Comparison of ENCODE assay signal across 8 cellular contexts in the genomic region with DNA sequence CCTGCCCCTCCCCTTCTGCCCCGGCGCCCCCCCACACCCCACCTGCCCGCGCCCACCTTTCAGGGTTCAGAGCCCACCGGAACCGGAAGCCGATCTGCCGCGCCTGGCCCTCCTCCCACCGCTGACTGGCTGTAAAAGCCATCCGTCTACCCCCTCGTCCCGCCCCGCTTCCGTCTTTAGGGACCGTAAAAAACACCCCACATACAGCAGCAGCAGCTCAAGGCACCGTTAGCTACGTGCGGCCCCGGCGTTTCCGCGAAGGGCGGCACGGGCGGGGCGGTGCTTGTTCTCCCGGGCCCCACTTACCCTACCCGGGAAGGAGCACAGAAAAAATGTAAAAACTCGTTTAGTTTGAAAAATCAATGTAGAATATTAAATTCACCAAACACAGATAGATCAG. TPM values are rescaled to one million over a fixed set of nuclear protein-coding genes. Genes with fewer than 3 reads are reported as not detected.
DNase-seq lines count a peak whose midpoint lies in the region; ATAC-seq and TF ChIP-seq lines count a peak whose summit lies in the region.

A gene (minus strand): TSS at position 96 of the 400 bp plus-strand sequence. CDS start 320 bp downstream, outside the sequence.

- H4K20me1 ChIP-seq in HCT116 (ENCODE audit: insufficient read depth) = no peaks in the 10 kb centered on the region

- peaks cover 3 to 13% of the 10 kb centered on the region in 2 experiments; a peak in 3 of 4 replicates for H3K4me1 ChIP-seq in HCT116 (ENCODE audit: control insufficient read depth in 1 of 2, insufficient read depth in 2 of 2, low read length in 2 of 2)
- H3K4me1 ChIP-seq in foreskin keratinocyte = peaks cover 7% of the 10 kb centered on the region
- peaks cover 9% of the 10 kb centered on the region for H3K4me1 ChIP-seq in neuron (ENCODE audit: insufficient read depth, low read length)

- H3K4me3 ChIP-seq in HCT116 (replicated peaks in 1 of 2; ENCODE audit: low read depth in 1 of 2, low read length in 2 of 2) (peak within 1 kb of the TSS; percentile 35 to 46), neuron (ENCODE audit: low read length) (peak within 1 kb of the TSS; percentile 30)

- BruUV-seq in HCT116 (replicated peaks; lab: Mats Ljungman, UMichigan) = no TSS peak

- in situ Hi-C loops in SK-MEL-5 (cut with HindIII; ENCODE audit: low pct_unique_long_range_greater_than_20kb, low sequenced_read_pairs) = no loop called here

- peak; percentile 94 for DNase-seq in ELR (ENCODE audit: low read depth)
- DNase-seq in HCT116 (ENCODE audit: low read depth, low spot score) = peak; percentile 72
- DNase-seq in NAMALWA (ENCODE audit: low spot score) = peak; percentile 96
- DNase-seq in SK-MEL-5 (ENCODE audit: low read depth, low spot score) = peak; percentile 93
- DNase-seq in activated naive CD4-positive, alpha-beta T cell (lab: John Stamatoyannopoulos, UW) = peak; percentile 75 to 89 (median 82)
- peak; percentile 59 to 82 for DNase-seq in foreskin keratinocyte
- DNase-seq in stromal cell of bone marrow (ENCODE audit: low read depth) = peak; percentile 88

- H3K9ac ChIP-seq in HCT116 (ENCODE audit: low read length) = peak within 1 kb of the TSS; percentile 38

- POLR2A ChIA-PET in HCT116 (lab: Charles Lee) = interaction anchor here (1.0 to 1.1 kb wide), 2 partner anchors 10 to 18 kb away, joined by 3 to 5 read pairs; no protein-coding TSS in a partner anchor

- H3K36me3 ChIP-seq in HCT116 (ENCODE audit: control insufficient read depth in 1 of 2, insufficient read depth in 2 of 2, low read length in 2 of 2) = 0 out of 4 replicates have a peak, but pooled peaks cover 0 to 3% of the 10 kb centered on the region in 2 experiments
- peaks cover 44% of the 10 kb centered on the region for H3K36me3 ChIP-seq in neuron (ENCODE audit: insufficient read depth, low read length)

- ATAC-seq in HCT116 = peak; percentile 92
- ATAC-seq in foreskin keratinocyte = peak; percentile 84

- H3K9me3 ChIP-seq in HCT116 (ENCODE audit: control insufficient read depth in 1 of 2, insufficient read depth in 1 of 2, low read depth in 1 of 2, low read length in 2 of 2) (no peaks in the 10 kb centered on the region), neuron (ENCODE audit: low read length) (no peaks in the 10 kb centered on the region)

- no peak for TF ChIP-seq POLR2A in HCT116 (IDR thresholded peaks at IDR 0.05; ENCODE audit: borderline replicate concordance, extremely low read depth, insufficient read depth, insufficient read length)

- TF ChIP-seq RAD21 in HCT116 (IDR thresholded peaks at IDR 0.05; ENCODE audit: low read depth) = no peak

- peak within 1 kb of the TSS; percentile 62 for H3K4me2 ChIP-seq in HCT116 (ENCODE audit: low read length)

- H2AFZ ChIP-seq in HCT116 (ENCODE audit: low read depth, low read length, poor library complexity, severe bottlenecking) = no peak within 1 kb of the TSS
- no peak within 1 kb of the TSS for H2AFZ ChIP-seq in neuron (ENCODE audit: low read depth, low read length)

- CTCF ChIA-PET in HCT116 (lab: Charles Lee) = interaction anchor here (0.6 to 1.2 kb wide), 3 partner anchors 9 to 347 kb away, joined by 3 to 4 read pairs (median 3); a partner anchor contains a TSS

- no peak for TF ChIP-seq CTCF in HCT116 (IDR thresholded peaks at IDR 0.05 in 2 of 3, conservative IDR thresholded peaks at IDR 0.05 in 1 of 3; ENCODE audit: borderline replicate concordance in 1 of 3, insufficient read depth in 1 of 3, low read depth in 2 of 3, low read length in 2 of 3)
- no peak for TF ChIP-seq CTCF in foreskin keratinocyte (conservative IDR thresholded peaks at IDR 0.05)

- RAD21 ChIA-PET in HCT116 (lab: Charles Lee; ENCODE audit: low non-redundant PET in 1 of 2, low total read pairs in 2 of 2, uncharacterized antibody in 2 of 2, unreplicated experiment in 2 of 2) = no interaction called here

- intact Hi-C loops in HCT116 (cut with micrococcal nuclease) = no loop called here

- H3K27ac ChIP-seq in HCT116 (ENCODE audit: low read depth, low read length) (peak within 1 kb of the TSS; percentile 63), foreskin keratinocyte (no peak within 1 kb of the TSS)

- no peaks in the 10 kb centered on the region for H3K79me2 ChIP-seq in HCT116 (ENCODE audit: insufficient read depth, low read length)

- H3K27me3 ChIP-seq in HCT116 (ENCODE audit: insufficient read depth, low read length) (no peaks in the 10 kb centered on the region), foreskin keratinocyte (no peaks in the 10 kb centered on the region), neuron (ENCODE audit: insufficient read depth, low read length) (no peaks in the 10 kb centered on the region)

- H3K9me2 ChIP-seq in HCT116 (ENCODE audit: insufficient read depth) = no peaks in the 10 kb centered on the region

TF ChIP-seq in HCT116, 20 proteins besides CTCF, POLR2A, EP300 and RAD21:
- TF ChIP-seq SP1 (IDR thresholded peaks at IDR 0.05; ENCODE audit: low read depth) = peak; percentile 89
- TF ChIP-seq YY1 (IDR thresholded peaks at IDR 0.05; ENCODE audit: extremely low read depth, insufficient replicate concordance, low read depth, low read length) = peak; percentile 57
- TF ChIP-seq POLR2AphosphoS5 (IDR thresholded peaks at IDR 0.05; ENCODE audit: low read depth, low read length) = peak; percentile 50
- TF ChIP-seq, protein P1, sequence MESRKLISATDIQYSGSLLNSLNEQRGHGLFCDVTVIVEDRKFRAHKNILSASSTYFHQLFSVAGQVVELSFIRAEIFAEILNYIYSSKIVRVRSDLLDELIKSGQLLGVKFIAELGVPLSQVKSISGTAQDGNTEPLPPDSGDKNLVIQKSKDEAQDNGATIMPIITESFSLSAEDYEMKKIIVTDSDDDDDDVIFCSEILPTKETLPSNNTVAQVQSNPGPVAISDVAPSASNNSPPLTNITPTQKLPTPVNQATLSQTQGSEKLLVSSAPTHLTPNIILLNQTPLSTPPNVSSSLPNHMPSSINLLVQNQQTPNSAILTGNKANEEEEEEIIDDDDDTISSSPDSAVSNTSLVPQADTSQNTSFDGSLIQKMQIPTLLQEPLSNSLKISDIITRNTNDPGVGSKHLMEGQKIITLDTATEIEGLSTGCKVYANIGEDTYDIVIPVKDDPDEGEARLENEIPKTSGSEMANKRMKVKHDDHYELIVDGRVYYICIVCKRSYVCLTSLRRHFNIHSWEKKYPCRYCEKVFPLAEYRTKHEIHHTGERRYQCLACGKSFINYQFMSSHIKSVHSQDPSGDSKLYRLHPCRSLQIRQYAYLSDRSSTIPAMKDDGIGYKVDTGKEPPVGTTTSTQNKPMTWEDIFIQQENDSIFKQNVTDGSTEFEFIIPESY (IDR thresholded peaks at IDR 0.05; ENCODE audit: extremely low read depth, insufficient replicate concordance, low read length) = no peak

RNA-seq across cellular contexts. Expression of the gene that starts here (rescaled TPM):
- total RNA-seq in HCT116 (2021; ENCODE audit: unreplicated experiment) (61.4 TPM), foreskin keratinocyte (125 and 132 TPM in 2 replicates)
- 68.8 and 76.4 TPM in 2 replicates for polyA plus RNA-seq in HCT116 (2012)
- 78.0 and 105 TPM in 2 replicates for total RNA-seq in SK-MEL-5 (2014; rRNA removed; shearing (Covaris generic))
- polyA plus RNA-seq in SK-MEL-5 (2015; cell fraction: cytosol; rRNA removed) = 129 and 134 TPM in 2 replicates
- polyA plus RNA-seq in SK-MEL-5 (2015; cell fraction: nucleus; rRNA removed) = 63.9 and 72.4 TPM in 2 replicates
- polyA plus RNA-seq in foreskin keratinocyte = 218 and 222 TPM in 2 replicates
